ENCODE assay signal across 27 cellular contexts in genomic region chr11:86681039-86681745, GRCh38. TPM values are rescaled to one million over a fixed set of nuclear protein-coding genes. Genes with fewer than 3 reads are reported as not detected.
DNase-seq lines count a peak whose midpoint lies in the region; ATAC-seq and TF ChIP-seq lines count a peak whose summit lies in the region.
"Had no signal": no experiment of that assay in that cellular context is flagged by ENCODE, and none has a peak within 500 bp of the region (broad histone marks: within the 10 kb centered on the region; RNA-seq: fewer than 3 reads in every experiment).

No MANE protein-coding gene starts in this region.

- no peak overlapping the region for H2BK5ac ChIP-seq in mesendoderm (ENCODE audit: low read length)

- no peak overlapping the region for H3K4me2 ChIP-seq in mesendoderm (ENCODE audit: low read length)

- no peaks in the 10 kb centered on the region for H3K36me3 ChIP-seq in mesendoderm (ENCODE audit: control insufficient read depth, insufficient read depth, low read length)
- no peaks in the 10 kb centered on the region for H3K36me3 ChIP-seq in rectal smooth muscle tissue (ENCODE audit: control insufficient read depth, insufficient read depth, low read length)
- H3K36me3 ChIP-seq in uterus: no peaks in the 10 kb centered on the region
- no peaks in the 10 kb centered on the region for H3K36me3 ChIP-seq in Caco-2 (ENCODE audit: control insufficient read depth, insufficient read depth, low read length)
- H3K36me3 ChIP-seq in upper lobe of right lung: no peaks in the 10 kb centered on the region
- H3K36me3 ChIP-seq: colonic mucosa, Peyer's patch, SJCRH30 had no signal

- no peak overlapping the region for H3K23ac ChIP-seq in mesendoderm (ENCODE audit: low read length)

- peaks cover 40% of the 10 kb centered on the region for H3K4me1 Mint-ChIP-seq in Caco-2 (ENCODE audit: low read depth, unreplicated experiment)
- H3K4me1 Mint-ChIP-seq: activated naive CD8-positive, alpha-beta T cell treated with anti-CD3 and anti-CD28 coated beads, Interleukin-2, amount 50 U/mL, for 24 hours; CD14-positive monocyte; stimulated activated effector memory CD8-positive, alpha-beta T cell treated with anti-CD3 and anti-CD28 coated beads, Interleukin-12 subunit alpha, Interleukin-12 subunit beta, amount 100 ng/mL, for 72 hours had no signal

- H3K79me1 ChIP-seq in mesendoderm (ENCODE audit: low read length): no peaks in the 10 kb centered on the region

- no TSS peak for BruUV-seq in Caco-2 (replicated peaks; lab: Mats Ljungman, UMichigan)

- no peak overlapping the region for H3K27ac Mint-ChIP-seq in Caco-2 (ENCODE audit: unreplicated experiment)
- H3K27ac Mint-ChIP-seq: activated CD8-positive, alpha-beta T cell treated with anti-CD3 and anti-CD28 coated beads, Interleukin-2, amount 10 ng/mL, durations not matched to agents 7 days and 5 days; activated naive CD8-positive, alpha-beta T cell treated with anti-CD3 and anti-CD28 coated beads, Interleukin-2, amount 50 U/mL, for 24 hours; effector memory CD8-positive, alpha-beta T cell; naive thymus-derived CD4-positive, alpha-beta T cell; stimulated activated effector memory CD8-positive, alpha-beta T cell treated with anti-CD3 and anti-CD28 coated beads, Interleukin-12 subunit alpha, Interleukin-12 subunit beta, amount 100 ng/mL, for 72 hours had no signal

- no peak overlapping the region for H3K18ac ChIP-seq in mesendoderm (ENCODE audit: low read length)

- H3K9me3 Mint-ChIP-seq in Caco-2 (ENCODE audit: unreplicated experiment): peaks cover 7% of the 10 kb centered on the region
- H3K9me3 Mint-ChIP-seq: activated naive CD8-positive, alpha-beta T cell treated with anti-CD3 and anti-CD28 coated beads, Interleukin-2, amount 50 U/mL, for 24 hours; brain; effector memory CD8-positive, alpha-beta T cell; naive thymus-derived CD4-positive, alpha-beta T cell; stimulated activated effector memory CD8-positive, alpha-beta T cell treated with anti-CD3 and anti-CD28 coated beads, Interleukin-12 subunit alpha, Interleukin-12 subunit beta, amount 100 ng/mL, for 72 hours had no signal

- no peak overlapping the region for H4K5ac ChIP-seq in mesendoderm (ENCODE audit: low read length)

- H3K27me3 ChIP-seq in mesendoderm (ENCODE audit: insufficient read depth, low read length, poor library complexity) (no peaks in the 10 kb centered on the region), rectal smooth muscle tissue (ENCODE audit: control insufficient read depth, insufficient read depth, low read length) (no peaks in the 10 kb centered on the region), uterus (no peaks in the 10 kb centered on the region), Caco-2 (replicated peaks; ENCODE audit: control insufficient read depth, insufficient read depth, low read length) (no peaks in the 10 kb centered on the region), upper lobe of right lung (no peaks in the 10 kb centered on the region)
- H3K27me3 ChIP-seq: colonic mucosa, Peyer's patch, SJCRH30 had no signal

- H3K4me3 Mint-ChIP-seq in Caco-2 (ENCODE audit: unreplicated experiment): no peak overlapping the region
- H3K4me3 Mint-ChIP-seq: activated CD8-positive, alpha-beta T cell treated with anti-CD3 and anti-CD28 coated beads, Interleukin-2, amount 10 ng/mL, durations not matched to agents 7 days and 5 days; activated naive CD8-positive, alpha-beta T cell treated with anti-CD3 and anti-CD28 coated beads, Interleukin-2, amount 50 U/mL, for 24 hours; brain; CD14-positive monocyte; effector memory CD8-positive, alpha-beta T cell; naive thymus-derived CD4-positive, alpha-beta T cell; stimulated activated effector memory CD8-positive, alpha-beta T cell treated with anti-CD3 and anti-CD28 coated beads, Interleukin-12 subunit alpha, Interleukin-12 subunit beta, amount 100 ng/mL, for 72 hours had no signal

- no peak overlapping the region for H2BK15ac ChIP-seq in mesendoderm (replicated peaks; ENCODE audit: low read depth)

- no peaks in the 10 kb centered on the region for H3K36me3 Mint-ChIP-seq in Caco-2 (ENCODE audit: insufficient read depth, unreplicated experiment)
- H3K36me3 Mint-ChIP-seq: brain; CD14-positive monocyte; naive thymus-derived CD4-positive, alpha-beta T cell; stimulated activated effector memory CD8-positive, alpha-beta T cell treated with anti-CD3 and anti-CD28 coated beads, Interleukin-12 subunit alpha, Interleukin-12 subunit beta, amount 100 ng/mL, for 72 hours had no signal

- H3K4me1 ChIP-seq in mesendoderm (ENCODE audit: control insufficient read depth, low read depth, low read length): no peaks in the 10 kb centered on the region
- H3K4me1 ChIP-seq in rectal smooth muscle tissue (ENCODE audit: control insufficient read depth, insufficient read depth, low read length): peaks cover 17% of the 10 kb centered on the region
- H3K4me1 ChIP-seq in uterus: no peaks in the 10 kb centered on the region
- peaks cover 20% of the 10 kb centered on the region for H3K4me1 ChIP-seq in Caco-2
- H3K4me1 ChIP-seq in upper lobe of right lung: no peaks in the 10 kb centered on the region
- H3K4me1 ChIP-seq: colonic mucosa, Peyer's patch had no signal

- no peak overlapping the region for H4K8ac ChIP-seq in mesendoderm (ENCODE audit: low read depth, low read length)

- TF ChIP-seq CTCF in fibroblast of the aortic adventitia (IDR thresholded peaks at IDR 0.05; ENCODE audit: insufficient read depth, low read length) (no peak), uterus (IDR thresholded peaks at IDR 0.05) (no peak), Caco-2 (IDR thresholded peaks at IDR 0.05; ENCODE audit: insufficient read depth in 1 of 2, low read depth in 1 of 2, low read length in 1 of 2, severe bottlenecking in 1 of 2, unreplicated experiment in 1 of 2) (no peak), upper lobe of right lung (IDR thresholded peaks at IDR 0.05) (no peak)

- WGBS in mesendoderm (ENCODE audit: extremely low coverage, insufficient coverage, low lambda C conversion rate): no CpG with 5 or more reads among the region's 5 CpGs

- H3K9ac ChIP-seq in mesendoderm (ENCODE audit: low read length) (no peak overlapping the region), rectal smooth muscle tissue (ENCODE audit: low read length) (no peak overlapping the region)

- H3K4me3 ChIP-seq in fibroblast of the aortic adventitia (ENCODE audit: low read depth, low read length): no peak overlapping the region
- no peak overlapping the region for H3K4me3 ChIP-seq in mesendoderm (ENCODE audit: low read length)
- no peak overlapping the region for H3K4me3 ChIP-seq in rectal smooth muscle tissue (ENCODE audit: low read length)
- H3K4me3 ChIP-seq in uterus: no peak overlapping the region
- no peak overlapping the region for H3K4me3 ChIP-seq in Caco-2 (ENCODE audit: low read depth, low read length)
- no peak overlapping the region for H3K4me3 ChIP-seq in upper lobe of right lung
- H3K4me3 ChIP-seq: colonic mucosa, Peyer's patch, SJCRH30, skin epidermis had no signal

- peak overlapping the region; percentile 44 for H3K4ac ChIP-seq in mesendoderm (ENCODE audit: low read depth, low read length)

- POLR2A ChIA-PET in Caco-2 (lab: Charles Lee): no interaction called here

- H3K27me3 Mint-ChIP-seq in Caco-2 (ENCODE audit: insufficient read depth, unreplicated experiment): no peaks in the 10 kb centered on the region
- H3K27me3 Mint-ChIP-seq: activated naive CD8-positive, alpha-beta T cell treated with anti-CD3 and anti-CD28 coated beads, Interleukin-2, amount 50 U/mL, for 24 hours had no signal

- no peaks in the 10 kb centered on the region for H3K79me2 ChIP-seq in mesendoderm (ENCODE audit: control insufficient read depth, insufficient read depth, low read length)

- ATAC-seq in GM19455 (IDR thresholded peaks at IDR 0.05; ENCODE audit: unreplicated experiment): no peak
- no peak for ATAC-seq in upper lobe of right lung
- ATAC-seq: activated CD8-positive, alpha-beta T cell treated with anti-CD3 and anti-CD28 coated beads, Interleukin-2, amount 10 ng/mL, durations not matched to agents 7 days and 5 days; activated naive CD8-positive, alpha-beta T cell treated with anti-CD3 and anti-CD28 coated beads, Interleukin-2, amount 50 U/mL, for 24 hours; effector memory CD8-positive, alpha-beta T cell; naive thymus-derived CD4-positive, alpha-beta T cell; stimulated activated effector memory CD8-positive, alpha-beta T cell treated with anti-CD3 and anti-CD28 coated beads, Interleukin-12 subunit alpha, Interleukin-12 subunit beta, amount 100 ng/mL, for 72 hours had no signal

- DNase-seq in fibroblast of the aortic adventitia (ENCODE audit: low read depth) (peak; percentile 48), mesendoderm (no peak), uterus (no peak), Caco-2 (no peak), upper lobe of right lung (no peak)
- DNase-seq: activated CD4-positive, alpha-beta T cell treated with anti-CD3 and anti-CD28 coated beads for 1 hour; activated CD8-positive, alpha-beta T cell treated with anti-CD3 and anti-CD28 coated beads, Interleukin-2, amount 10 ng/mL, durations not matched to agents 7 days and 5 days; activated gamma-delta T cell treated with Interleukin-2 at 50 U/mL for 16 hours; activated naive CD8-positive, alpha-beta T cell treated with anti-CD3 and anti-CD28 coated beads, Interleukin-2, amount 50 U/mL, for 24 hours; activated T-cell treated with anti-CD3 and anti-CD28 coated beads for 4 hours; colonic mucosa; effector memory CD8-positive, alpha-beta T cell; foreskin melanocyte; kidney; naive thymus-derived CD4-positive, alpha-beta T cell; NCI-H1048; NCI-H1694 treated with DMSO at 0.1 percent for 48 hours; NCI-H2171 treated with DMSO at 0.1 percent for 48 hours; NCI-H524 treated with DMSO at 0.1 percent for 48 hours; Peyer's patch; SJCRH30 had no signal

- TF ChIP-seq POLR2A in uterus (IDR thresholded peaks at IDR 0.05): no peak

- no peak overlapping the region for H2BK120ac ChIP-seq in mesendoderm (ENCODE audit: low read depth, low read length)

- H3K9me3 ChIP-seq in uterus (no peaks in the 10 kb centered on the region), Caco-2 (no peaks in the 10 kb centered on the region), upper lobe of right lung (no peaks in the 10 kb centered on the region)
- H3K9me3 ChIP-seq: colonic mucosa, Peyer's patch, SJCRH30 had no signal

- H3K27ac ChIP-seq in mesendoderm (ENCODE audit: low read depth, low read length) (no peak overlapping the region), rectal smooth muscle tissue (ENCODE audit: low read depth, low read length) (peak overlapping the region; percentile 79), uterus (peak overlapping the region; percentile 62 to 74), upper lobe of right lung (no peak overlapping the region)
- H3K27ac ChIP-seq: colonic mucosa, SJCRH30 had no signal

- intact Hi-C loops in uterus (cut with DNase I; ENCODE audit: low total_unique reads) (loop anchor here (10.0 kb wide), 1 partner anchor 114 kb away; no protein-coding TSS in a partner anchor), Caco-2 (cut with micrococcal nuclease; ENCODE audit: unreplicated experiment) (no loop called here), upper lobe of right lung (cut with DNase I) (no loop called here)

- CTCF ChIA-PET in Caco-2 (lab: Charles Lee): interaction anchor here (1.1 to 2.2 kb wide), 2 partner anchors 15 to 119 kb away, joined by 3 to 6 read pairs; partner anchors contain the start of gene PRSS23

- no peak overlapping the region for H2AK5ac ChIP-seq in mesendoderm (ENCODE audit: low read length)

- no peak overlapping the region for H3K56ac ChIP-seq in mesendoderm (ENCODE audit: low read length)

RNA-seq across cellular contexts. Expression of gene ME3, which starts 8.8 kb away (rescaled TPM):
- total RNA-seq in fibroblast of the aortic adventitia (ENCODE audit: low replicate concordance) (40.4 and 56.9 TPM in 2 replicates), uterus (100 to 1,000 TPM in 1 of 4 donors, 10 to 100 TPM in 3; 44.3 to 169 (median 54.2) TPM), Caco-2 (2022) (32.8 and 36.9 TPM in 2 replicates), upper lobe of right lung (24.7 TPM)
- 1.3 TPM for polyA plus RNA-seq in mesendoderm (2013, experiment 1 of 2)
- 1.2 TPM for polyA plus RNA-seq in mesendoderm (2013, experiment 2 of 2)
- total RNA-seq: SJCRH30 had no signal

Comparison
In these comparisons a context has a peak if more than half of its experiments do, and no peak if none do; other contexts are left out.
1. H3K27ac ChIP-seq: peak in rectal smooth muscle tissue (single experiment) and uterus (2 of 2); none in mesendoderm (single experiment) and upper lobe of right lung (single experiment).